In the genomic region with DNA sequence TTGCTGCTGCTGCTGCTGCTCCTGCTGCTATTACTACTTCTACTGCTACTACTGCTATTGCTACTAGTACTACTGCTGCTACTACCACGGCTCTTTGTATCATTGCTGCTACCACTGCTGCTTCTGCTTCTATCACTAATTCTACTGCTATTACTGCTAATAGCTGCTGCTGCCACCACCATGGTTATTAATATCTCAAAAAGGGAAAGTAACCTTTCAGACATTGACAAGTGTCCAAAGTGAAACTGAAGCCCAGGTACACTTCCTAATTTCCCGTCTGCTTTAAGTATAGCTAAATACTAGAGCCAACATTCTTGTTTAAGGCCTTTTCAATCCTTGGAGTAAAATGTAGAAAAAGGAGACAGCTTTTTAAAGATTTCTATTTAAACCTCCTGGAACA, we compare ENCODE assay signal across 12 cellular contexts. TPM values are rescaled to one million over a fixed set of nuclear protein-coding genes. Genes with fewer than 3 reads are reported as not detected.
DNase-seq lines count a peak whose midpoint lies in the region; ATAC-seq and TF ChIP-seq lines count a peak whose summit lies in the region.
"Had no signal": no experiment of that assay in that cellular context is flagged by ENCODE, and none has a peak within 500 bp of the region (broad histone marks: within the 10 kb centered on the region; RNA-seq: fewer than 3 reads in every experiment).

No MANE protein-coding gene starts in this region.

- POLR2A ChIA-PET in CD4-positive, alpha-beta T cell (lab: Charles Lee), result no interaction called here

- TF ChIP-seq POLR2A in uterus (IDR thresholded peaks at IDR 0.05), result no peak

- no peaks in the 10 kb centered on the region for H3K36me3 Mint-ChIP-seq in CD4-positive, alpha-beta T cell (ENCODE audit: low read depth)

- ATAC-seq in HG03045 (IDR thresholded peaks at IDR 0.05; ENCODE audit: unreplicated experiment), result peak; percentile 80
- no peak for ATAC-seq in CD4-positive, alpha-beta T cell (ENCODE audit: poor library complexity)

- no peaks in the 10 kb centered on the region for H3K27me3 Mint-ChIP-seq in CD4-positive, alpha-beta T cell

- H3K4me1 ChIP-seq in uterus (peaks cover 0 to 18% of the 10 kb centered on the region in 2 donors), HAP-1 (peaks cover 3% of the 10 kb centered on the region; the same call in 1 of the 2 replicates)

- H3K9me3 ChIP-seq in uterus (no peaks in the 10 kb centered on the region), HAP-1 (no peaks in the 10 kb centered on the region)
- no peaks in the 10 kb centered on the region for H3K9me3 ChIP-seq in CD4-positive, alpha-beta T cell (ENCODE audit: control insufficient read depth, low read length)
- H3K9me3 ChIP-seq: suprapubic skin had no signal

- H3K27ac Mint-ChIP-seq in CD4-positive, alpha-beta T cell, result no peak overlapping the region

- DNase-seq in NOMO-1 treated with DMSO at 0.1 percent for 48 hours (lab: John Stamatoyannopoulos, UW; ENCODE audit: unreplicated experiment), result peak; percentile 17
- no peak for DNase-seq in NOMO-1 treated with dmso at 0.1 percent for 144 hours (lab: John Stamatoyannopoulos, UW; ENCODE audit: unreplicated experiment)
- DNase-seq in astrocyte of the spinal cord (ENCODE audit: low read depth, low spot score), result peak; percentile 18
- DNase-seq in uterus, result no peak
- no peak for DNase-seq in CD4-positive, alpha-beta T cell
- no peak for DNase-seq in HAP-1 (ENCODE audit: low spot score in 2 of 2)
- DNase-seq in stimulated activated CD4-positive, alpha-beta T cell treated with anti-CD3 and anti-CD28 coated beads, Interleukin-15, amount 100 ng/mL, for 24 hours, result no peak
- DNase-seq: 8988T, activated T-cell treated with anti-CD3 and anti-CD28 coated beads for 4 hours, posterior cingulate gyrus had no signal

- CTCF ChIA-PET in CD4-positive, alpha-beta T cell (lab: Charles Lee), result no interaction called here

- no peaks in the 10 kb centered on the region for H3K4me1 Mint-ChIP-seq in CD4-positive, alpha-beta T cell (ENCODE audit: low read depth)

- no peaks in the 10 kb centered on the region for H3K36me3 ChIP-seq in uterus
- H3K36me3 ChIP-seq in HAP-1 (replicated peaks), result no peaks in the 10 kb centered on the region
- H3K36me3 ChIP-seq: suprapubic skin had no signal

- H3K4me3 ChIP-seq in astrocyte of the spinal cord (ENCODE audit: low read depth, low read length) (no peak overlapping the region), uterus (no peak overlapping the region), HAP-1 (no peak overlapping the region)
- H3K4me3 ChIP-seq: suprapubic skin had no signal

- TF ChIP-seq CTCF in astrocyte of the spinal cord (IDR thresholded peaks at IDR 0.05; ENCODE audit: low read depth, low read length) (no peak), uterus (IDR thresholded peaks at IDR 0.05) (no peak)
- no peak for TF ChIP-seq CTCF in CD4-positive, alpha-beta T cell (IDR thresholded peaks at IDR 0.05)

- H3K4me3 Mint-ChIP-seq in CD4-positive, alpha-beta T cell, result no peak overlapping the region

- H3K9me3 Mint-ChIP-seq in CD4-positive, alpha-beta T cell, result no peaks in the 10 kb centered on the region

- in situ Hi-C loops in astrocyte of the spinal cord (cut with HindIII; ENCODE audit: low sequenced_read_pairs) (no loop called here), HAP-1 (cut with MboI; ENCODE audit: low sequenced_read_pairs) (no loop called here)

- H3K27me3 ChIP-seq in uterus, result no peaks in the 10 kb centered on the region
- no peaks in the 10 kb centered on the region for H3K27me3 ChIP-seq in CD4-positive, alpha-beta T cell (ENCODE audit: control insufficient read depth, insufficient read depth, low read length)
- H3K27me3 ChIP-seq in HAP-1 (ENCODE audit: low read depth), result no peaks in the 10 kb centered on the region
- H3K27me3 ChIP-seq: suprapubic skin had no signal

- intact Hi-C loops in uterus (cut with DNase I; ENCODE audit: low total_unique reads), result no loop called here
- intact Hi-C loops in CD4-positive, alpha-beta T cell (cut with DNase I, micrococcal nuclease), result no loop called here

- peak overlapping the region; percentile 77 to 85 for H3K27ac ChIP-seq in uterus
- H3K27ac ChIP-seq in CD4-positive, alpha-beta T cell (ENCODE audit: low read depth, low read length), result no peak overlapping the region
- H3K27ac ChIP-seq: suprapubic skin had no signal

RNA-seq across cellular contexts. Expression of a gene that starts 45.4 kb away (rescaled TPM):
- total RNA-seq in uterus, result 100 to 1,000 TPM in 3 of 4 donors, 10 to 100 TPM in 1; 52.6 to 167 (median 135) TPM
- 10 to 100 TPM; 21.4 to 22.3 TPM for total RNA-seq in CD4-positive, alpha-beta T cell

Comparison
In these comparisons a context has a peak if more than half of its experiments do, and no peak if none do; other contexts are left out.
1. DNase-seq: peak in NOMO-1 treated with DMSO at 0.1 percent for 48 hours (single experiment) and astrocyte of the spinal cord (single experiment); none in NOMO-1 treated with dmso at 0.1 percent for 144 hours (single experiment), uterus (0 of 2), CD4-positive, alpha-beta T cell (0 of 10), HAP-1 (0 of 2) and stimulated activated CD4-positive, alpha-beta T cell treated with anti-CD3 and anti-CD28 coated beads, Interleukin-15, amount 100 ng/mL, for 24 hours (single experiment).